25 cellular contexts compared by ENCODE assay signal in genomic region chr1:236535190-236535589, GRCh38. TPM values are rescaled to one million over a fixed set of nuclear protein-coding genes. Genes with fewer than 3 reads are reported as not detected.
DNase-seq lines count a peak whose midpoint lies in the region; ATAC-seq and TF ChIP-seq lines count a peak whose summit lies in the region.
"Had no signal": no experiment of that assay in that cellular context is flagged by ENCODE, and none has a peak within 500 bp of the region (broad histone marks: within the 10 kb centered on the region; RNA-seq: fewer than 3 reads in every experiment).

No MANE protein-coding gene starts in this region.

- H3K4me3 Mint-ChIP-seq in activated naive CD8-positive, alpha-beta T cell = no peak overlapping the region
- no peak overlapping the region for H3K4me3 Mint-ChIP-seq in activated naive CD8-positive, alpha-beta T cell treated with anti-CD3 and anti-CD28 coated beads for 36 hours
- H3K4me3 Mint-ChIP-seq in brain = peak overlapping the region in 2 of 5 experiments; percentile 6 to 41
- H3K4me3 Mint-ChIP-seq in activated CD8-positive, alpha-beta T cell treated with anti-CD3 and anti-CD28 coated beads, Interleukin-2, amount 10 ng/mL, durations not matched to agents 7 days and 5 days = no peak overlapping the region
- H3K4me3 Mint-ChIP-seq: CD4-positive, alpha-beta T cell; IgD-negative memory B cell had no signal

- H3K36me3 ChIP-seq in SK-N-MC (ENCODE audit: insufficient read depth, low read length) = no peaks in the 10 kb centered on the region

- ATAC-seq in activated CD8-positive, alpha-beta T cell treated with anti-CD3 and anti-CD28 coated beads, Interleukin-2, amount 10 ng/mL, durations not matched to agents 7 days and 5 days = no peak
- ATAC-seq: GM12878 had no signal

- no peaks in the 10 kb centered on the region for H3K27me3 Mint-ChIP-seq in activated naive CD8-positive, alpha-beta T cell
- no peaks in the 10 kb centered on the region for H3K27me3 Mint-ChIP-seq in activated naive CD8-positive, alpha-beta T cell treated with anti-CD3 and anti-CD28 coated beads for 36 hours
- H3K27me3 Mint-ChIP-seq in brain = no peaks in the 10 kb centered on the region
- H3K27me3 Mint-ChIP-seq in activated CD8-positive, alpha-beta T cell treated with anti-CD3 and anti-CD28 coated beads, Interleukin-2, amount 10 ng/mL, durations not matched to agents 7 days and 5 days (ENCODE audit: low read depth) = no peaks in the 10 kb centered on the region
- H3K27me3 Mint-ChIP-seq: CD4-positive, alpha-beta T cell; IgD-negative memory B cell had no signal

- peak overlapping the region; percentile 78 for H3K27ac Mint-ChIP-seq in activated naive CD8-positive, alpha-beta T cell
- no peak overlapping the region for H3K27ac Mint-ChIP-seq in activated naive CD8-positive, alpha-beta T cell treated with anti-CD3 and anti-CD28 coated beads for 36 hours
- H3K27ac Mint-ChIP-seq in brain = peak overlapping the region in 4 of 5 experiments; percentile 30 to 95 (median 86)
- no peak overlapping the region for H3K27ac Mint-ChIP-seq in activated CD8-positive, alpha-beta T cell treated with anti-CD3 and anti-CD28 coated beads, Interleukin-2, amount 10 ng/mL, durations not matched to agents 7 days and 5 days

- no peaks in the 10 kb centered on the region for H3K9me3 ChIP-seq in SK-N-MC (ENCODE audit: low read depth, low read length)
- H3K9me3 ChIP-seq: BLaER1, Caco-2, Peyer's patch, SK-N-SH had no signal

- no peak for DNase-seq in activated naive CD8-positive, alpha-beta T cell treated with anti-CD3 and anti-CD28 coated beads for 36 hours
- DNase-seq in SK-N-MC (ENCODE audit: low read depth, low spot score) = no peak
- DNase-seq in cerebellum (ENCODE audit: low spot score) = no peak
- DNase-seq in RKO (ENCODE audit: low spot score) = no peak
- DNase-seq in activated CD8-positive, alpha-beta T cell treated with anti-CD3 and anti-CD28 coated beads, Interleukin-2, amount 10 ng/mL, durations not matched to agents 7 days and 5 days = no peak
- DNase-seq: CD4-positive, alpha-beta T cell; DMS 273 treated with DMSO at 0.1 percent for 48 hours; DMS79; EL; GDM1; HCEC 1CT; NCI-H1048; NCI-H226; NCI-H510A; Peyer's patch; SIG-M5 had no signal

- peaks cover 6% of the 10 kb centered on the region for H3K36me3 Mint-ChIP-seq in activated naive CD8-positive, alpha-beta T cell
- H3K36me3 Mint-ChIP-seq in activated naive CD8-positive, alpha-beta T cell treated with anti-CD3 and anti-CD28 coated beads for 36 hours = peaks cover 26% of the 10 kb centered on the region
- H3K36me3 Mint-ChIP-seq in brain = peaks cover 6% of the 10 kb centered on the region
- peaks cover 59% of the 10 kb centered on the region for H3K36me3 Mint-ChIP-seq in activated CD8-positive, alpha-beta T cell treated with anti-CD3 and anti-CD28 coated beads, Interleukin-2, amount 10 ng/mL, durations not matched to agents 7 days and 5 days (ENCODE audit: low read depth)

- peak overlapping the region; percentile 30 for H3K9ac ChIP-seq in SK-N-MC (ENCODE audit: insufficient read length)
- H3K9ac ChIP-seq: BLaER1, KMS-11, SK-N-SH had no signal

- H3K27ac ChIP-seq in SK-N-MC = peak overlapping the region; percentile 88; the same call in 1 of the 2 replicates
- H3K27ac ChIP-seq: BLaER1, KMS-11, Peyer's patch had no signal

- CTCF ChIA-PET in activated CD8-positive, alpha-beta T cell treated with anti-CD3 and anti-CD28 coated beads, Interleukin-2, amount 10 ng/mL, durations not matched to agents 7 days and 5 days (lab: Charles Lee) = interaction anchor here (1.0 to 1.3 kb wide), 2 partner anchors 12 to 14 kb away, joined by 3 read pairs; no protein-coding TSS in a partner anchor

- TF ChIP-seq CTCF in brain (conservative IDR thresholded peaks at IDR 0.05) = no peak

- POLR2A ChIA-PET in activated CD8-positive, alpha-beta T cell treated with anti-CD3 and anti-CD28 coated beads, Interleukin-2, amount 10 ng/mL, durations not matched to agents 7 days and 5 days (lab: Charles Lee) = interaction anchor here (3.2 kb wide), 1 partner anchor 10 kb away, joined by 15 read pairs; no protein-coding TSS in a partner anchor

- peak overlapping the region; percentile 71 for H3K4me3 ChIP-seq in SK-N-MC
- H3K4me3 ChIP-seq: BLaER1, GM12878, Peyer's patch had no signal

- no peaks in the 10 kb centered on the region for H3K9me3 Mint-ChIP-seq in activated naive CD8-positive, alpha-beta T cell (ENCODE audit: low read depth)
- H3K9me3 Mint-ChIP-seq in activated naive CD8-positive, alpha-beta T cell treated with anti-CD3 and anti-CD28 coated beads for 36 hours = no peaks in the 10 kb centered on the region
- no peaks in the 10 kb centered on the region for H3K9me3 Mint-ChIP-seq in brain
- H3K9me3 Mint-ChIP-seq in activated CD8-positive, alpha-beta T cell treated with anti-CD3 and anti-CD28 coated beads, Interleukin-2, amount 10 ng/mL, durations not matched to agents 7 days and 5 days (ENCODE audit: insufficient read depth) = no peaks in the 10 kb centered on the region
- H3K9me3 Mint-ChIP-seq: CD4-positive, alpha-beta T cell; IgD-negative memory B cell had no signal

- peaks cover 43% of the 10 kb centered on the region for H3K4me1 Mint-ChIP-seq in activated naive CD8-positive, alpha-beta T cell (ENCODE audit: low read depth)
- H3K4me1 Mint-ChIP-seq in activated naive CD8-positive, alpha-beta T cell treated with anti-CD3 and anti-CD28 coated beads for 36 hours = peaks cover 29% of the 10 kb centered on the region
- peaks cover 27% of the 10 kb centered on the region for H3K4me1 Mint-ChIP-seq in brain
- H3K4me1 Mint-ChIP-seq in activated CD8-positive, alpha-beta T cell treated with anti-CD3 and anti-CD28 coated beads, Interleukin-2, amount 10 ng/mL, durations not matched to agents 7 days and 5 days (ENCODE audit: low read depth) = peaks cover 27% of the 10 kb centered on the region

RNA-seq across cellular contexts. Expression of gene LGALS8, which starts 11.4 kb away (rescaled TPM):
- total RNA-seq in activated naive CD8-positive, alpha-beta T cell treated with anti-CD3 and anti-CD28 coated beads for 36 hours = 10 to 100 TPM; 69.0 to 76.6 TPM
- 16.4 TPM for polyA plus RNA-seq in brain (ENCODE audit: insufficient read depth, low read depth, low replicate concordance)
- total RNA-seq in cerebellum = 69.0 TPM
- 10 to 100 TPM; 75.5 to 77.8 TPM for total RNA-seq in activated CD8-positive, alpha-beta T cell treated with anti-CD3 and anti-CD28 coated beads, Interleukin-2, amount 10 ng/mL, durations not matched to agents 7 days and 5 days
- total RNA-seq: OCI-LY7 had no signal

Comparison
In these comparisons a context has a peak if more than half of its experiments do, and no peak if none do; other contexts are left out.
1. H3K27ac Mint-ChIP-seq: peak in activated naive CD8-positive, alpha-beta T cell (single experiment) and brain (4 of 5); none in activated naive CD8-positive, alpha-beta T cell treated with anti-CD3 and anti-CD28 coated beads for 36 hours (single experiment) and activated CD8-positive, alpha-beta T cell treated with anti-CD3 and anti-CD28 coated beads, Interleukin-2, amount 10 ng/mL, durations not matched to agents 7 days and 5 days (single experiment).